18 cellular contexts compared by ENCODE assay signal in the genomic region with DNA sequence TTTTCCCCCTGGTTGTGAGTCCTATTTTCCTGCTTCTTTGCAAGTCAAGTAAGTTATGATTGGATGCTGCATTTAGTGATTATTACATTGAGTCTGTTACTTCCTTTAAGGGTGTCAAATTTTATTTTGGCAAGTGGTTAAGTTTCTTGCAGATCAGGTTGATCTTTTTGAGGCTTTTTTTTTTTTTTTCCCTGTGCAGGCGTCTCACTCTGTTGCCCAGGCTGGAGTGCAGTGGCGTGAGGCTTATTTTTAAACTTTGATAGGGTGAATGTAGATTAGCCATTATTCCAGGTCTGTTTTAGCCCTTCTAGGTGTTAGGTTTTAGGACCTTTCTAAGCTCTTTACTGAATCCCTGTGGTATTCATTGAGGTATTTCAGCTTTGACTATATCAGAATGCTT.
DNase-seq lines count a peak whose midpoint lies in the region; ATAC-seq and TF ChIP-seq lines count a peak whose summit lies in the region.
"Had no signal": no experiment of that assay in that cellular context is flagged by ENCODE, and none has a peak within 500 bp of the region (broad histone marks: within the 10 kb centered on the region; RNA-seq: fewer than 3 reads in every experiment).

No MANE protein-coding gene starts in this region.

- no peak overlapping the region for H3K4me3 ChIP-seq in dorsolateral prefrontal cortex
- H3K4me3 ChIP-seq: GM23248 had no signal

- ATAC-seq in left ventricle myocardium superior (peak; percentile 67), left lobe of liver (peak; percentile 54), left colon (no peak), GM18517 (IDR thresholded peaks at IDR 0.05; ENCODE audit: unreplicated experiment) (no peak)

- intact Hi-C loops in left ventricle myocardium superior (cut with micrococcal nuclease) (no loop called here), cardiac septum (cut with DNase I) (no loop called here), dorsolateral prefrontal cortex (cut with DNase I) (no loop called here), left colon (cut with DNase I, micrococcal nuclease) (no loop called here)

- no peaks in the 10 kb centered on the region for H3K27me3 ChIP-seq in dorsolateral prefrontal cortex

- H3K27ac ChIP-seq in dorsolateral prefrontal cortex, result peak overlapping the region in 34 of 59 donors; percentile 8 to 78 (median 47)
- H3K27ac ChIP-seq: GM23248 had no signal

- DNase-seq in left ventricle myocardium superior, result no peak
- no peak for DNase-seq in cardiac septum (ENCODE audit: low spot score)
- DNase-seq in dorsolateral prefrontal cortex, result no peak
- no peak for DNase-seq in left lobe of liver (ENCODE audit: low spot score)
- DNase-seq in activated naive CD4-positive, alpha-beta T cell treated with Interleukin-2 at 50 U/mL for 16 hours, result no peak
- no peak for DNase-seq in left colon
- DNase-seq: Calu3, H7, KBM-7, MV-4-11, NCI-H1105, NCI-H1436 treated with DMSO at 0.1 percent for 48 hours, NCI-H187 treated with DMSO at 0.1 percent for 48 hours, NCI-H446, NCI-H524 treated with DMSO at 0.1 percent for 48 hours, NCI-H774 had no signal

- no peak for TF ChIP-seq CTCF in dorsolateral prefrontal cortex (IDR thresholded peaks at IDR 0.05 in 54 of 56, conservative IDR thresholded peaks at IDR 0.05 in 2 of 56; ENCODE audit: low read depth in 1 of 56, partially characterized antibody in 56 of 56)

Comparison
In these comparisons a context has a peak if more than half of its experiments do, and no peak if none do; other contexts are left out.
1. ATAC-seq: peak in left ventricle myocardium superior (single experiment) and left lobe of liver (single experiment); none in left colon (single experiment) and GM18517 (single experiment).